Comparison of ENCODE assay signal across 7 cellular contexts in genomic region chr2:67322361-67323001, GRCh38.
DNase-seq lines count a peak whose midpoint lies in the region; ATAC-seq and TF ChIP-seq lines count a peak whose summit lies in the region.

No MANE protein-coding gene starts in this region.

- no peak overlapping the region for H3K4me3 ChIP-seq in dorsolateral prefrontal cortex
- H3K4me3 ChIP-seq in muscle layer of colon (ENCODE audit: low read depth in 1 of 2, low read length in 2 of 2), result peak overlapping the region in 1 of 2 donors; percentile 35

- intact Hi-C loops in dorsolateral prefrontal cortex (cut with DNase I), result no loop called here
- intact Hi-C loops in natural killer cell (cut with micrococcal nuclease), result no loop called here

- no peak for ATAC-seq in HG02970 (IDR thresholded peaks at IDR 0.05; ENCODE audit: low FRiP score, unreplicated experiment)
- ATAC-seq in natural killer cell, result no peak

- H3K27me3 ChIP-seq in dorsolateral prefrontal cortex (no peaks in the 10 kb centered on the region), muscle layer of colon (ENCODE audit: control insufficient read depth in 1 of 2, insufficient read depth in 2 of 2, low read length in 2 of 2) (no peaks in the 10 kb centered on the region)

- CTCF ChIA-PET in activated naive CD4-positive, alpha-beta T cell treated with anti-CD3 and anti-CD28 coated beads, Interleukin-2, amount 10 ng/mL, durations not matched to agents 7 days and 5 days (lab: Charles Lee), result no interaction called here

- peak; percentile 78 for DNase-seq in H4 (ENCODE audit: low spot score)
- peak; percentile 40 for DNase-seq in NCI-H510A treated with DMSO at 0.1 percent for 48 hours (lab: John Stamatoyannopoulos, UW)
- peak in 8 of 10 donors; percentile 8 to 53 (median 32) for DNase-seq in dorsolateral prefrontal cortex
- no peak for DNase-seq in natural killer cell
- DNase-seq in activated naive CD4-positive, alpha-beta T cell treated with anti-CD3 and anti-CD28 coated beads, Interleukin-2, amount 10 ng/mL, durations not matched to agents 7 days and 5 days, result no peak

- no peaks in the 10 kb centered on the region for H3K36me3 Mint-ChIP-seq in natural killer cell
- no peaks in the 10 kb centered on the region for H3K36me3 Mint-ChIP-seq in activated naive CD4-positive, alpha-beta T cell treated with anti-CD3 and anti-CD28 coated beads, Interleukin-2, amount 10 ng/mL, durations not matched to agents 7 days and 5 days

- H3K36me3 ChIP-seq in muscle layer of colon (ENCODE audit: insufficient read depth, low read length), result no peaks in the 10 kb centered on the region

- no peaks in the 10 kb centered on the region for H3K9me3 Mint-ChIP-seq in natural killer cell
- H3K9me3 Mint-ChIP-seq in activated naive CD4-positive, alpha-beta T cell treated with anti-CD3 and anti-CD28 coated beads, Interleukin-2, amount 10 ng/mL, durations not matched to agents 7 days and 5 days, result no peaks in the 10 kb centered on the region

- H3K27me3 Mint-ChIP-seq in natural killer cell (ENCODE audit: low read depth in 2 of 2), result peaks cover 4 to 13% of the 10 kb centered on the region in 2 donors
- peaks cover 4% of the 10 kb centered on the region for H3K27me3 Mint-ChIP-seq in activated naive CD4-positive, alpha-beta T cell treated with anti-CD3 and anti-CD28 coated beads, Interleukin-2, amount 10 ng/mL, durations not matched to agents 7 days and 5 days

- H3K9ac ChIP-seq in muscle layer of colon (ENCODE audit: low read length), result peak overlapping the region; percentile 12

- H3K27ac Mint-ChIP-seq in natural killer cell, result no peak overlapping the region
- no peak overlapping the region for H3K27ac Mint-ChIP-seq in activated naive CD4-positive, alpha-beta T cell treated with anti-CD3 and anti-CD28 coated beads, Interleukin-2, amount 10 ng/mL, durations not matched to agents 7 days and 5 days

- H3K27ac ChIP-seq in dorsolateral prefrontal cortex (peak overlapping the region in 1 of 59 donors; percentile 31), muscle layer of colon (ENCODE audit: low read depth, low read length) (peak overlapping the region; percentile 74)

- no peaks in the 10 kb centered on the region for H3K4me1 Mint-ChIP-seq in natural killer cell
- H3K4me1 Mint-ChIP-seq in activated naive CD4-positive, alpha-beta T cell treated with anti-CD3 and anti-CD28 coated beads, Interleukin-2, amount 10 ng/mL, durations not matched to agents 7 days and 5 days, result no peaks in the 10 kb centered on the region

- no peak overlapping the region for H3K4me3 Mint-ChIP-seq in natural killer cell
- H3K4me3 Mint-ChIP-seq in activated naive CD4-positive, alpha-beta T cell treated with anti-CD3 and anti-CD28 coated beads, Interleukin-2, amount 10 ng/mL, durations not matched to agents 7 days and 5 days, result no peak overlapping the region

- H3K9me3 ChIP-seq in muscle layer of colon (ENCODE audit: low read length), result no peaks in the 10 kb centered on the region

- H3K4me1 ChIP-seq in muscle layer of colon (ENCODE audit: insufficient read depth, low read length), result peaks cover 47% of the 10 kb centered on the region

- peak in 38 of 56 donors; percentile 10 to 54 (median 31) for TF ChIP-seq CTCF in dorsolateral prefrontal cortex (IDR thresholded peaks at IDR 0.05 in 54 of 56, conservative IDR thresholded peaks at IDR 0.05 in 2 of 56; ENCODE audit: low read depth in 1 of 56, partially characterized antibody in 56 of 56)
- TF ChIP-seq CTCF in natural killer cell (IDR thresholded peaks at IDR 0.05), result no peak

Comparison
In these comparisons a context has a peak if more than half of its experiments do, and no peak if none do; other contexts are left out.
1. DNase-seq: peak in H4 (single experiment), NCI-H510A treated with DMSO at 0.1 percent for 48 hours (single experiment) and dorsolateral prefrontal cortex (8 of 10); none in natural killer cell (single experiment) and activated naive CD4-positive, alpha-beta T cell treated with anti-CD3 and anti-CD28 coated beads, Interleukin-2, amount 10 ng/mL, durations not matched to agents 7 days and 5 days (single experiment).